Comparison of ENCODE assay signal across 23 cellular contexts in the genomic region with DNA sequence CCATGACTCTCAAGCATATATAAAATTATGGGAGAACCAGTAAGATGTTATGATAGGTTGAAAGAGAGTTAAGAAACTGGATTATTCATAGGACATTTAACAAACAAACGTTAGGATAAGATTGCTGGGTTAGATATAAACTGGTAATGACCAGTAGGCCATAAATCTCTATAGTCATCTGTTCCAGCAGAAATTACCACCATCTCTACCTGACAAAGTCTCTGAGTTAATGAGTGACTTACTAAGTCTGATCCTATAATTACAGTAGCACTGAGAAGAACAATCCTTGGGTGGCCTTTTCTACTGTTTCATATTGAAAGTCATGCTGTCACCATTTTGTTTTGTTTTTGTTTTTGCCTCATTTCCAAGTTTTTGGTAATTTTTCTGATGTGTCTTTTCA.
"Had no signal": no experiment of that assay in that cellular context is flagged by ENCODE, and none has a peak within 500 bp of the region (broad histone marks: within the 10 kb centered on the region; RNA-seq: fewer than 3 reads in every experiment).

No MANE protein-coding gene starts in this region.

- H3K36me3 ChIP-seq: ascending aorta, Peyer's patch, SJCRH30 had no signal

- FAIRE-seq: bronchial epithelial cell had no signal

- DNase-seq: activated CD4-positive, alpha-beta T cell treated with anti-CD3 and anti-CD28 coated beads for 48 hours; activated CD4-positive, alpha-beta T cell treated with anti-CD3 and anti-CD28 coated beads, Interleukin-2, amount 50 U/mL, for 48 hours; activated CD4-positive, CD25-positive, alpha-beta regulatory T cell treated with anti-CD3 and anti-CD28 coated beads, Interleukin-2, amount 50 U/mL, for 72 hours; activated CD8-positive, alpha-beta memory T cell treated with anti-CD3 and anti-CD28 coated beads, Interleukin-2, amount 10 ng/mL, durations not matched to agents 7 days and 5 days; activated effector memory CD4-positive, alpha-beta T cell treated with Interleukin-2 at 50 U/mL for 16 hours; activated naive CD4-positive, alpha-beta T cell; activated T-cell treated with anti-CD3 and anti-CD28 coated beads, Interleukin-2, amount 50 U/mL, for 24 hours; body of pancreas; KG1; NCI-H1092; NCI-H1417 treated with DMSO at 0.1 percent for 48 hours; NCI-H1694 treated with DMSO at 0.1 percent for 48 hours; NCI-H2029 treated with DMSO at 0.1 percent for 48 hours; NCI-H345; NCI-H510A treated with DMSO at 0.1 percent for 48 hours; Peyer's patch; Right ventricle myocardium superior; SJCRH30; SK-N-SH; T-helper 1 cell had no signal

- H3K27ac ChIP-seq: ascending aorta, body of pancreas, Peyer's patch, RWPE1, SJCRH30 had no signal

- H3K4me1 ChIP-seq: ascending aorta, body of pancreas, Peyer's patch, SJCRH30 had no signal

- H3K4me3 ChIP-seq: ascending aorta, body of pancreas, Peyer's patch, SJCRH30 had no signal

- H3K9me3 ChIP-seq: SK-N-SH had no signal

- H3K27me3 ChIP-seq: ascending aorta, body of pancreas, Peyer's patch, SJCRH30 had no signal
